8 cellular contexts compared by ENCODE assay signal in the genomic region with DNA sequence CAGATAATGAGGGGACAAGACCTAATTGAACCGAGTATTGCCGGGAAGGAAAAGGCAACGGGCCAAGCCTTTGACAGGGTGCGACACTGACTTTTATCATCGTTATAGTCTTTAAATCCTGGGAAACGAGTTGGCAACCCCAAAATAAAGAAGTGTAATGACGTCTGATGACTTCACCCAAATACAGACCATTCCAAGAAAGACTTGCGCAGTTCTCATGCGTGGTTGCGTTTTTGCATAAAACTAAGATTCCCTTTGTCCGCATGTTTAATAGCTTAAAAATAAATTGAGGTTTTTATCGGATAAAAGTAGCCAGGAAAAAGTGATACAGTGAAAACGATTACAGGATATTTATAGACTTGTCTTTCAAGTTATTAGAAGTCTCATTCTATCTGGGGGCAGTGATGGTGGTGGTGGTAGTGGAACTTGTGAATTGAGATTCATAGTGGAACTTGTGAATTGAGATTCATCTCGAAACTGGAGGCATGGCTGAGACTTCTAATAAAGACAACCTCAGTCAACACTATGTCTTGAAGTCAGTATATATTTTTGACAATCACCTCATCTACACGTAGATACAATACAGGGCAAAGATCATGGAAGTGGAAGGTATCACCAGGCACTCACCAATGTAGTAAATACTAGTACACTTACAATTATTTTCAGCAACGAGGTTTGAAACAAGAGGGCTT. TPM values are rescaled to one million over a fixed set of nuclear protein-coding genes. Genes with fewer than 3 reads are reported as not detected.
DNase-seq lines count a peak whose midpoint lies in the region; ATAC-seq and TF ChIP-seq lines count a peak whose summit lies in the region.

No MANE protein-coding gene starts in this region.

- H3K27ac ChIP-seq in hepatocyte, result peak overlapping the region; percentile 98

- peaks cover 28% of the 10 kb centered on the region for H4K20me1 ChIP-seq in hepatocyte (ENCODE audit: insufficient read depth, poor library complexity, severe bottlenecking)

- H3K4me2 ChIP-seq in hepatocyte, result peak overlapping the region; percentile 78

- H3K79me2 ChIP-seq in hepatocyte, result peaks cover 27% of the 10 kb centered on the region

- H3K36me3 ChIP-seq in hepatocyte (replicated peaks; ENCODE audit: insufficient read depth, low read depth), result no peaks in the 10 kb centered on the region

- H3K27ac Mint-ChIP-seq in activated T-helper 17 cell treated with anti-CD3 and anti-CD28 coated beads, Interleukin-2, amount 50 U/mL, for 72 hours, result peak overlapping the region; percentile 95

- no peaks in the 10 kb centered on the region for H3K27me3 ChIP-seq in hepatocyte

- no peak for TF ChIP-seq CTCF in hepatocyte (IDR thresholded peaks at IDR 0.05; ENCODE audit: poor library complexity)

- peak overlapping the region; percentile 23 for H2AFZ ChIP-seq in hepatocyte

- no peaks in the 10 kb centered on the region for H3K9me2 ChIP-seq in hepatocyte (replicated peaks; ENCODE audit: insufficient read depth)

- H3K27me3 Mint-ChIP-seq in activated T-helper 17 cell treated with anti-CD3 and anti-CD28 coated beads, Interleukin-2, amount 50 U/mL, for 72 hours, result no peaks in the 10 kb centered on the region

- no peaks in the 10 kb centered on the region for H3K9me3 ChIP-seq in hepatocyte (ENCODE audit: low read depth)

- peak; percentile 34 for ATAC-seq in HG03439 (IDR thresholded peaks at IDR 0.05; ENCODE audit: unreplicated experiment)
- peak; percentile 35 for ATAC-seq in activated T-helper 17 cell treated with anti-CD3 and anti-CD28 coated beads, Interleukin-2, amount 50 U/mL, for 72 hours (replicated peaks)

- DNase-seq in activated gamma-delta T cell treated with anti-CD3 and anti-CD28 coated beads, Interleukin-2, amount 50 U/mL, for 16 hours (ENCODE audit: low read depth), result peak; percentile 5
- DNase-seq in activated gamma-delta T cell treated with Interleukin-2 at 50 U/mL for 16 hours, result no peak
- DNase-seq in hepatocyte (ENCODE audit: low spot score), result no peak
- peak; percentile 35 to 43 for DNase-seq in stimulated activated CD4-positive, alpha-beta T cell treated with anti-CD3 and anti-CD28 coated beads, Interleukin-15, amount 100 ng/mL, for 48 hours (ENCODE audit: low read depth in 2 of 2)
- DNase-seq in GOT3 (lab: John Stamatoyannopoulos, UW), result no peak
- DNase-seq in UCSD-AML1 (lab: John Stamatoyannopoulos, UW; ENCODE audit: unreplicated experiment), result no peak

- H3K4me3 ChIP-seq in hepatocyte, result peak overlapping the region; percentile 28

- H3K4me1 ChIP-seq in hepatocyte (ENCODE audit: insufficient read depth), result peaks cover 11% of the 10 kb centered on the region

- no peaks in the 10 kb centered on the region for H3K9me3 Mint-ChIP-seq in activated T-helper 17 cell treated with anti-CD3 and anti-CD28 coated beads, Interleukin-2, amount 50 U/mL, for 72 hours

- peaks cover 14% of the 10 kb centered on the region for H3K4me1 Mint-ChIP-seq in activated T-helper 17 cell treated with anti-CD3 and anti-CD28 coated beads, Interleukin-2, amount 50 U/mL, for 72 hours

- peak overlapping the region; percentile 80 for H3K4me3 Mint-ChIP-seq in activated T-helper 17 cell treated with anti-CD3 and anti-CD28 coated beads, Interleukin-2, amount 50 U/mL, for 72 hours

- peaks cover 45% of the 10 kb centered on the region for H3K36me3 Mint-ChIP-seq in activated T-helper 17 cell treated with anti-CD3 and anti-CD28 coated beads, Interleukin-2, amount 50 U/mL, for 72 hours (ENCODE audit: low read depth)

- WGBS in hepatocyte (ENCODE audit: low lambda C conversion rate, missing lambda C conversion rate), result 33% methylated on average over 16 of the region's 16 CpGs

RNA-seq across cellular contexts. Expression of a gene that starts 1.2 kb away (rescaled TPM):
- 100 to 1,000 TPM; 296 to 469 TPM for total RNA-seq in activated T-helper 17 cell treated with anti-CD3 and anti-CD28 coated beads, Interleukin-2, amount 50 U/mL, for 72 hours
- total RNA-seq in hepatocyte, result 251 and 299 TPM in 2 replicates
- 71.8 and 98.9 TPM in 2 replicates for polyA plus RNA-seq in hepatocyte

Comparison
In these comparisons a context has a peak if more than half of its experiments do, and no peak if none do; other contexts are left out.
1. DNase-seq: peak in activated gamma-delta T cell treated with anti-CD3 and anti-CD28 coated beads, Interleukin-2, amount 50 U/mL, for 16 hours (single experiment) and stimulated activated CD4-positive, alpha-beta T cell treated with anti-CD3 and anti-CD28 coated beads, Interleukin-15, amount 100 ng/mL, for 48 hours (2 of 2); none in activated gamma-delta T cell treated with Interleukin-2 at 50 U/mL for 16 hours (single experiment), hepatocyte (single experiment), GOT3 (single experiment) and UCSD-AML1 (single experiment).